Comparison of ENCODE assay signal across 23 cellular contexts in genomic region chr13:93959796-93960533, GRCh38.
A peak's percentile ranks its signal among the peaks of the same experiment; 100 is the strongest.
DNase-seq lines count a peak whose midpoint lies in the region; FAIRE-seq and TF ChIP-seq lines count a peak whose summit lies in the region.
"Had no signal": no experiment of that assay in that cellular context is flagged by ENCODE, and none has a peak within 500 bp of the region (broad histone marks: within the 10 kb centered on the region; RNA-seq: fewer than 3 reads in every experiment).

No MANE protein-coding gene starts in this region.

- H3K9me3 ChIP-seq in mammary epithelial cell (replicated peaks; ENCODE audit: insufficient read depth, low read length) = no peaks in the 10 kb centered on the region
- no peaks in the 10 kb centered on the region for H3K9me3 ChIP-seq in astrocyte (ENCODE audit: insufficient read depth, low read depth, low read length)
- no peaks in the 10 kb centered on the region for H3K9me3 ChIP-seq in kidney (ENCODE audit: control insufficient read depth in 1 of 2, low read length in 2 of 2)

- H2AFZ ChIP-seq in mammary epithelial cell (ENCODE audit: low read depth, low read length) = no peak overlapping the region
- no peak overlapping the region for H2AFZ ChIP-seq in astrocyte (ENCODE audit: low read depth, low read length)

- in situ Hi-C loops in mammary epithelial cell (cut with MboI; ENCODE audit: low sequenced_read_pairs in 2 of 2) = no loop called here

- H3K9me3 Mint-ChIP-seq in MCF 10A (ENCODE audit: unreplicated experiment) = no peaks in the 10 kb centered on the region
- H3K9me3 Mint-ChIP-seq in astrocyte (ENCODE audit: unreplicated experiment) = no peaks in the 10 kb centered on the region

- CTCF ChIA-PET in mammary epithelial cell (lab: Charles Lee; ENCODE audit: low non-redundant PET) (no interaction called here), MCF 10A (lab: Yijun Ruan, JAX) (no interaction called here)

- no peak for FAIRE-seq in astrocyte (lab: Jason Lieb, UNC)
- no peak for FAIRE-seq in kidney (lab: Jason Lieb, UNC)
- FAIRE-seq: H54, K562 had no signal

- H4K20me1 ChIP-seq in mammary epithelial cell (ENCODE audit: insufficient read depth, low read length) (no peaks in the 10 kb centered on the region), astrocyte (ENCODE audit: insufficient read depth, low read length) (peaks cover 7% of the 10 kb centered on the region)

- no peak for TF ChIP-seq POLR2A in erythroblast (IDR thresholded peaks at IDR 0.05; ENCODE audit: low read length)

- dilution Hi-C loops in mammary epithelial cell (cut with HindIII; ENCODE audit: low sequenced_read_pairs) = no loop called here

- intact Hi-C loops in mammary epithelial cell (cut with micrococcal nuclease) (loop anchor here (10.0 kb wide), 2 partner anchors 735 to 995 kb away; partner anchors contain the start of gene GPC6), MCF 10A (cut with micrococcal nuclease) (loop anchor here (5.0 kb wide), 1 partner anchor 733 kb away; the partner anchor contains the start of gene GPC6), kidney (cut with DNase I) (no loop called here)

- H3K27ac ChIP-seq in mammary epithelial cell (ENCODE audit: insufficient read depth, low read depth, low read length) (no peak overlapping the region), astrocyte (ENCODE audit: low read depth, low read length) (no peak overlapping the region), kidney (ENCODE audit: low read depth in 2 of 2, low read length in 2 of 2) (no peak overlapping the region)
- H3K27ac ChIP-seq: C4-2B, SJCRH30 had no signal

- H3K27me3 Mint-ChIP-seq in MCF 10A (ENCODE audit: insufficient read depth, unreplicated experiment) (no peaks in the 10 kb centered on the region), astrocyte (ENCODE audit: low read depth, unreplicated experiment) (no peaks in the 10 kb centered on the region)

- BruUV-seq in mammary epithelial cell (replicated peaks; lab: Mats Ljungman, UMichigan) (no TSS peak), MCF 10A (replicated peaks; lab: Mats Ljungman, UMichigan) (no TSS peak)

- H3K36me3 Mint-ChIP-seq in MCF 10A (ENCODE audit: insufficient read depth, unreplicated experiment) = no peaks in the 10 kb centered on the region
- no peaks in the 10 kb centered on the region for H3K36me3 Mint-ChIP-seq in astrocyte (ENCODE audit: low read depth, unreplicated experiment)
- H3K36me3 Mint-ChIP-seq: CD8-positive, alpha-beta memory T cell had no signal

- no peak for TF ChIP-seq CTCF in mammary epithelial cell (conservative IDR thresholded peaks at IDR 0.05 in 1 of 2, IDR thresholded peaks at IDR 0.05 in 1 of 2; ENCODE audit: extremely low read depth in 1 of 2, insufficient read depth in 1 of 2, low read depth in 1 of 2, low read length in 2 of 2)
- TF ChIP-seq CTCF in MCF 10A (IDR thresholded peaks at IDR 0.05; ENCODE audit: unreplicated experiment) = no peak
- TF ChIP-seq CTCF in astrocyte (IDR thresholded peaks at IDR 0.05; ENCODE audit: insufficient read depth, low read depth, low read length) = no peak
- no peak for TF ChIP-seq CTCF in kidney (IDR thresholded peaks at IDR 0.05; ENCODE audit: borderline replicate concordance, extremely low read depth, insufficient read depth)

- H3K9ac ChIP-seq in mammary epithelial cell (ENCODE audit: insufficient read depth, low read length) (no peak overlapping the region), astrocyte (ENCODE audit: low read length) (no peak overlapping the region), kidney (ENCODE audit: low read length in 2 of 2) (no peak overlapping the region)

- no peak overlapping the region for H3K4me3 Mint-ChIP-seq in MCF 10A (ENCODE audit: unreplicated experiment)
- H3K4me3 Mint-ChIP-seq in astrocyte (ENCODE audit: unreplicated experiment) = no peak overlapping the region
- H3K4me3 Mint-ChIP-seq: CD8-positive, alpha-beta memory T cell had no signal

- H3K27ac Mint-ChIP-seq in MCF 10A (ENCODE audit: low read depth, unreplicated experiment) = no peak overlapping the region
- no peak overlapping the region for H3K27ac Mint-ChIP-seq in astrocyte (ENCODE audit: unreplicated experiment)

- H3K27me3 ChIP-seq in mammary epithelial cell (ENCODE audit: insufficient read depth, low read length) (no peaks in the 10 kb centered on the region), astrocyte (ENCODE audit: insufficient read depth, low read length) (no peaks in the 10 kb centered on the region)
- H3K27me3 ChIP-seq: SJCRH30 had no signal

- no peak overlapping the region for H3K4me2 ChIP-seq in mammary epithelial cell (ENCODE audit: insufficient read depth, low read depth, low read length)
- no peak overlapping the region for H3K4me2 ChIP-seq in astrocyte (ENCODE audit: low read length)

- H3K79me2 ChIP-seq in mammary epithelial cell (ENCODE audit: insufficient read depth, low read length) (no peaks in the 10 kb centered on the region), astrocyte (ENCODE audit: insufficient read depth, low read length) (no peaks in the 10 kb centered on the region)

- POLR2A ChIA-PET in MCF 10A (lab: Yijun Ruan, JAX) = no interaction called here

- DNase-seq in mammary epithelial cell = peak; percentile 17
- DNase-seq in MCF 10A (ENCODE audit: unreplicated experiment) = no peak
- peak; percentile 65 for DNase-seq in astrocyte (ENCODE audit: low read depth)
- peak; percentile 48 for DNase-seq in iris pigment epithelial cell (ENCODE audit: low read depth)
- DNase-seq in kidney = no peak
- no peak for DNase-seq in stimulated activated CD4-positive, alpha-beta T cell treated with anti-CD3 and anti-CD28 coated beads, Interleukin-12 subunit alpha, Interleukin-12 subunit beta, amount 100 ng/mL, for 4 hours
- DNase-seq in erythroblast (lab: John Stamatoyannopoulos, UW) = no peak
- no peak for DNase-seq in occipital lobe (lab: John Stamatoyannopoulos, UW)
- DNase-seq: 8988T; Calu3; CD8-positive, alpha-beta memory T cell; DMS153; MM.1S; NCI-H1048; NCI-H1436; NCI-H187 treated with DMSO at 0.1 percent for 48 hours; NCI-H2107; NCI-H446 treated with DMSO at 0.1 percent for 48 hours; NCI-H526 treated with DMSO at 0.1 percent for 48 hours; SJCRH30 had no signal

- WGBS in mammary epithelial cell (ENCODE audit: low coverage, missing lambda C conversion rate) = 51% methylated on average over 10 of the region's 10 CpGs

- H3K4me1 Mint-ChIP-seq in MCF 10A (ENCODE audit: insufficient read depth, unreplicated experiment) = peaks cover 5% of the 10 kb centered on the region
- peaks cover 28% of the 10 kb centered on the region for H3K4me1 Mint-ChIP-seq in astrocyte (ENCODE audit: low read depth, unreplicated experiment)
- H3K4me1 Mint-ChIP-seq: CD8-positive, alpha-beta memory T cell had no signal

- H3K4me3 ChIP-seq in mammary epithelial cell (replicated peaks in 1 of 3; ENCODE audit: insufficient read depth in 1 of 3, low read depth in 2 of 3, low read length in 3 of 3) (no peak overlapping the region), astrocyte (ENCODE audit: insufficient read depth, low read depth, low read length) (no peak overlapping the region), kidney (ENCODE audit: low read length in 2 of 2) (no peak overlapping the region)
- H3K4me3 ChIP-seq: K562, SJCRH30 had no signal

- H3K36me3 ChIP-seq in mammary epithelial cell (ENCODE audit: insufficient read depth, low read length) (no peaks in the 10 kb centered on the region), astrocyte (ENCODE audit: insufficient read depth, low read length) (no peaks in the 10 kb centered on the region), kidney (ENCODE audit: control insufficient read depth in 1 of 2, insufficient read depth in 2 of 2, low read length in 2 of 2) (no peaks in the 10 kb centered on the region)
- H3K36me3 ChIP-seq: SJCRH30 had no signal

- H3K4me1 ChIP-seq in mammary epithelial cell (ENCODE audit: insufficient read depth, low read length) = no peaks in the 10 kb centered on the region
- peaks cover 10% of the 10 kb centered on the region for H3K4me1 ChIP-seq in astrocyte (ENCODE audit: insufficient read depth, low read length)
- H3K4me1 ChIP-seq in kidney (ENCODE audit: control insufficient read depth in 1 of 2, insufficient read depth in 1 of 2, low read depth in 1 of 2, low read length in 2 of 2) = no peaks in the 10 kb centered on the region

Comparison
In these comparisons a context has a peak if more than half of its experiments do, and no peak if none do; other contexts are left out.
1. DNase-seq: peak in mammary epithelial cell (single experiment), astrocyte (single experiment) and iris pigment epithelial cell (single experiment); none in MCF 10A (single experiment), kidney (single experiment), stimulated activated CD4-positive, alpha-beta T cell treated with anti-CD3 and anti-CD28 coated beads, Interleukin-12 subunit alpha, Interleukin-12 subunit beta, amount 100 ng/mL, for 4 hours (single experiment), erythroblast (0 of 2) and occipital lobe (single experiment).